In the genomic region with DNA sequence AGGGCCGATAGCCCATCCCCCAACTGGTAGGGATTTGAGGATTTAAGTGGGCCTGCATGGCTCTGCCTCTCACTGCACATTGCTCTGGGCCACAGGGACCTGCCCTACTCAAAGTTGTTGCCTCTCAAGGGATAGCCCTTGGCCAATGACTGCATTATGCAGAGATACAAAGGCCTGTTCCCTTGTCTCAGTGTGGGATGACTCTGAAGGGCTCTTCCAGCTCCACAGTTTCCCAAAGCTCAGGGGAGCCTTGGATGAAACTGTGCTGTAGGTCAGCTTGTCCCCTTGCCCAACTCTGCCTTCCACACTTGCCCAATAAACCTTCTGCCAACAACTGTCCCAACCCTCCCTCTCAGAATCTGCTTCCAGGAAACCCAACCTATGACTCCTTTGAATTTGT, we compare ENCODE assay signal across 24 cellular contexts. TPM values are rescaled to one million over a fixed set of nuclear protein-coding genes. Genes with fewer than 3 reads are reported as not detected.
A peak's percentile ranks its signal among the peaks of the same experiment; 100 is the strongest.
DNase-seq lines count a peak whose midpoint lies in the region; ATAC-seq, FAIRE-seq and TF ChIP-seq lines count a peak whose summit lies in the region.
"Had no signal": no experiment of that assay in that cellular context is flagged by ENCODE, and none has a peak within 500 bp of the region (broad histone marks: within the 10 kb centered on the region; RNA-seq: fewer than 3 reads in every experiment).

No MANE protein-coding gene starts in this region.

- H3K4me2 ChIP-seq in GM23338, result no peak overlapping the region
- H3K4me2 ChIP-seq in K562 (ENCODE audit: insufficient read depth, low read length), result no peak overlapping the region
- no peak overlapping the region for H3K4me2 ChIP-seq in mesendoderm (ENCODE audit: low read length)
- H3K4me2 ChIP-seq in neuronal stem cell (ENCODE audit: insufficient read depth, low read length, poor library complexity, severe bottlenecking), result no peak overlapping the region

- no peaks in the 10 kb centered on the region; the same call in 1 of the 2 replicates for H3K36me3 ChIP-seq in GM23338 (ENCODE audit: insufficient read depth)
- H3K36me3 ChIP-seq in K562 (ENCODE audit: control insufficient read depth, insufficient read depth, low read length), result no peaks in the 10 kb centered on the region
- no peaks in the 10 kb centered on the region for H3K36me3 ChIP-seq in mesendoderm (ENCODE audit: control insufficient read depth, insufficient read depth, low read length)
- H3K36me3 ChIP-seq in neuronal stem cell (replicated peaks in 1 of 2; ENCODE audit: control insufficient read depth in 2 of 2, insufficient read depth in 2 of 2, low read length in 2 of 2), result no peaks in the 10 kb centered on the region

- H2BK5ac ChIP-seq in mesendoderm (ENCODE audit: low read length), result no peak overlapping the region
- H2BK5ac ChIP-seq in neuronal stem cell (ENCODE audit: low read length), result no peak overlapping the region

- H2AFZ ChIP-seq in GM23338, result peak overlapping the region; percentile 52
- 0 out of 2 replicates have a peak overlapping the region, but pooled peaks have one; percentile 26 for H2AFZ ChIP-seq in K562 (ENCODE audit: low read depth, low read length)
- no peak overlapping the region for H2AFZ ChIP-seq in neuronal stem cell (ENCODE audit: low read length)

- H4K91ac ChIP-seq in neuronal stem cell (ENCODE audit: low read depth, low read length, poor library complexity), result no peak overlapping the region

- H3K27ac ChIP-seq in GM23338 (ENCODE audit: low read depth) (no peak overlapping the region), K562 (ENCODE audit: extremely low read depth, low read depth, low read length) (no peak overlapping the region), mesendoderm (ENCODE audit: low read depth, low read length) (no peak overlapping the region), neuronal stem cell (replicated peaks; ENCODE audit: low read length) (no peak overlapping the region)

- CTCF ChIA-PET in K562 (lab: Yijun Ruan, JAX; ENCODE audit: low intra/inter-chr PET ratio), result interaction anchor here (0.5 kb wide), 1 partner anchor 292 kb away, joined by 3 read pairs; no protein-coding TSS in a partner anchor

- in situ Hi-C loops in K562 (cut with MboI), result no loop called here

- TF ChIP-seq POLR2A in K562 (conservative IDR thresholded peaks at IDR 0.05), result no peak

- no peak for FAIRE-seq in K562 (lab: Jason Lieb, UNC)
- FAIRE-seq: GM12891, GM18507 had no signal

- DNase-seq in GM23338 (ENCODE audit: low spot score), result no peak
- no peak for DNase-seq in K562 (ENCODE audit: extremely low read depth in 1 of 4, low spot score in 3 of 4)
- no peak for DNase-seq in mesendoderm
- no peak for DNase-seq in neuronal stem cell (ENCODE audit: low spot score)
- no peak for DNase-seq in NCI-H510A (lab: John Stamatoyannopoulos, UW)
- no peak for DNase-seq in germinal center (ENCODE audit: low spot score)
- DNase-seq: Calu3; CD4-positive, alpha-beta memory T cell; COR-L47; DMS53; DMS79 treated with DMSO at 0.1 percent for 48 hours; GF-D8; H9 had no signal

- no peaks in the 10 kb centered on the region for H3K9me2 ChIP-seq in GM23338 (ENCODE audit: insufficient read depth)

- H4K8ac ChIP-seq in mesendoderm (ENCODE audit: low read depth, low read length) (no peak overlapping the region), neuronal stem cell (ENCODE audit: low read depth, low read length) (no peak overlapping the region)

- no peak overlapping the region for H3K4ac ChIP-seq in mesendoderm (ENCODE audit: low read depth, low read length)
- no peak overlapping the region for H3K4ac ChIP-seq in neuronal stem cell (ENCODE audit: low read length)

- no peak for TF ChIP-seq EP300 in K562 (IDR thresholded peaks at IDR 0.05; ENCODE audit: low read length)

- H3K56ac ChIP-seq in mesendoderm (ENCODE audit: low read length), result no peak overlapping the region

- H4K20me1 ChIP-seq in GM23338 (replicated peaks; ENCODE audit: insufficient read depth) (no peaks in the 10 kb centered on the region), K562 (replicated peaks; ENCODE audit: control insufficient read depth, insufficient read depth, low read length) (no peaks in the 10 kb centered on the region)

- H3K79me1 ChIP-seq in mesendoderm (ENCODE audit: low read length) (no peaks in the 10 kb centered on the region), neuronal stem cell (ENCODE audit: low read depth, low read length) (no peaks in the 10 kb centered on the region)

- H3F3A ChIP-seq in GM23338 (replicated peaks; ENCODE audit: low read depth), result no peaks in the 10 kb centered on the region

- H3K9ac ChIP-seq in K562 (ENCODE audit: insufficient read depth in 1 of 2, low read depth in 2 of 2, low read length in 2 of 2), result no peak overlapping the region
- no peak overlapping the region for H3K9ac ChIP-seq in mesendoderm (ENCODE audit: low read length)
- H3K9ac ChIP-seq in neuronal stem cell (ENCODE audit: low read depth, low read length, poor library complexity), result peak overlapping the region; percentile 4

- 64% methylated on average over 1 of the region's 1 CpG for WGBS in K562 (ENCODE audit: insufficient coverage, low coverage, missing lambda C conversion rate)
- no CpG with 5 or more reads among the region's 1 CpG for WGBS in mesendoderm (ENCODE audit: extremely low coverage, insufficient coverage, low lambda C conversion rate)
- WGBS in neuronal stem cell (ENCODE audit: extremely low coverage in 2 of 2, insufficient read length in 2 of 2, insufficient replicate concordance in 1 of 2), 2 donors, result no CpG with 5 or more reads among the region's 1 CpG

- H3K23ac ChIP-seq in mesendoderm (ENCODE audit: low read length), result peak overlapping the region; percentile 10
- H3K23ac ChIP-seq in neuronal stem cell (ENCODE audit: low read depth, low read length, poor library complexity), result no peak overlapping the region

- H2BK15ac ChIP-seq in mesendoderm (replicated peaks; ENCODE audit: low read depth) (no peak overlapping the region), neuronal stem cell (ENCODE audit: low read length) (no peak overlapping the region)

- no peaks in the 10 kb centered on the region for H3K79me2 ChIP-seq in GM23338 (replicated peaks; ENCODE audit: insufficient read depth)
- no peaks in the 10 kb centered on the region for H3K79me2 ChIP-seq in K562 (ENCODE audit: control insufficient read depth, insufficient read depth, low read length)
- H3K79me2 ChIP-seq in mesendoderm (ENCODE audit: control insufficient read depth, insufficient read depth, low read length), result no peaks in the 10 kb centered on the region

- peak overlapping the region; percentile 30; the same call in 1 of the 2 replicates for H3K27ac Mint-ChIP-seq in GM23338
- H3K27ac Mint-ChIP-seq: H9 had no signal

- peaks cover 4% of the 10 kb centered on the region for H3K27me3 Mint-ChIP-seq in GM23338 (ENCODE audit: insufficient read depth, low read depth, poor library complexity)
- H3K27me3 Mint-ChIP-seq: CD4-positive, alpha-beta memory T cell had no signal

- no TSS peak for BruUV-seq in K562 (replicated peaks; lab: Mats Ljungman, UMichigan)

- H3K9me3 ChIP-seq in K562 (replicated peaks; ENCODE audit: control insufficient read depth, insufficient read depth, low read depth, low read length) (no peaks in the 10 kb centered on the region), neuronal stem cell (replicated peaks in 1 of 2; ENCODE audit: control insufficient read depth in 2 of 2, insufficient read depth in 1 of 2, low read depth in 1 of 2, low read length in 2 of 2) (no peaks in the 10 kb centered on the region)

- no peaks in the 10 kb centered on the region for H3K36me3 Mint-ChIP-seq in GM23338 (ENCODE audit: low read depth)
- H3K36me3 Mint-ChIP-seq: CD4-positive, alpha-beta memory T cell had no signal

- H3K4me3 ChIP-seq in GM23338 (no peak overlapping the region), K562 (no peak overlapping the region), mesendoderm (ENCODE audit: low read length) (no peak overlapping the region), neuronal stem cell (ENCODE audit: low read length in 2 of 2) (no peak overlapping the region)

- no peaks in the 10 kb centered on the region for H3K27me3 ChIP-seq in GM23338 (ENCODE audit: insufficient read depth)
- no peaks in the 10 kb centered on the region for H3K27me3 ChIP-seq in K562 (ENCODE audit: control insufficient read depth in 2 of 2, insufficient read depth in 2 of 2, low read length in 2 of 2)
- H3K27me3 ChIP-seq in mesendoderm (ENCODE audit: insufficient read depth, low read length, poor library complexity), result no peaks in the 10 kb centered on the region
- H3K27me3 ChIP-seq in neuronal stem cell (ENCODE audit: control insufficient read depth in 3 of 3, insufficient read depth in 3 of 3, low read depth in 1 of 3, low read length in 3 of 3), result no peaks in the 10 kb centered on the region

- H3K4me3 Mint-ChIP-seq in GM23338, result no peak overlapping the region
- H3K4me3 Mint-ChIP-seq: CD4-positive, alpha-beta memory T cell; H9 had no signal

- peaks cover 3% of the 10 kb centered on the region; the same call in 2 of the 3 replicates for H3K9me3 Mint-ChIP-seq in GM23338

- H3K9me1 ChIP-seq in K562 (ENCODE audit: control insufficient read depth, insufficient read depth, low read length), result no peaks in the 10 kb centered on the region

- H4K5ac ChIP-seq in mesendoderm (ENCODE audit: low read length), result no peak overlapping the region

- H3K18ac ChIP-seq in mesendoderm (ENCODE audit: low read length), result no peak overlapping the region
- H3K18ac ChIP-seq in neuronal stem cell (ENCODE audit: low read length), result no peak overlapping the region

- H2AK5ac ChIP-seq in mesendoderm (ENCODE audit: low read length) (no peak overlapping the region), neuronal stem cell (ENCODE audit: low read depth, low read length) (no peak overlapping the region)

- TF ChIP-seq RAD21 in K562 (CRISPR knock-in tag; conservative IDR thresholded peaks at IDR 0.05 in 1 of 2, IDR thresholded peaks at IDR 0.05 in 1 of 2), result no peak

- intact Hi-C loops in K562 (cut with micrococcal nuclease), result no loop called here

- H2BK12ac ChIP-seq in neuronal stem cell (ENCODE audit: low read length), result no peak overlapping the region

- POLR2A ChIA-PET in K562 (lab: Yijun Ruan, JAX), result interaction anchor here (0.8 to 1.2 kb wide), 2 partner anchors 19 to 154 kb away, joined by 4 to 5 read pairs; partner anchors contain the start of gene KLHL20

- H3K4me1 ChIP-seq in GM23338 (ENCODE audit: insufficient read depth) (no peaks in the 10 kb centered on the region), K562 (replicated peaks in 1 of 2; ENCODE audit: control insufficient read depth in 2 of 2, insufficient read depth in 2 of 2, low read length in 2 of 2) (no peaks in the 10 kb centered on the region; a peak in 1 of 5 replicates), mesendoderm (ENCODE audit: control insufficient read depth, low read depth, low read length) (no peaks in the 10 kb centered on the region), neuronal stem cell (ENCODE audit: control insufficient read depth in 2 of 2, insufficient read depth in 1 of 2, low read depth in 1 of 2, low read length in 2 of 2) (peaks cover 0 to 2% of the 10 kb centered on the region in 2 donors)

- H3K14ac ChIP-seq in neuronal stem cell (ENCODE audit: low read length), result no peak overlapping the region

- TF ChIP-seq CTCF in GM23338 (conservative IDR thresholded peaks at IDR 0.05; ENCODE audit: low read depth in 2 of 2), result no peak
- TF ChIP-seq CTCF in K562 (IDR thresholded peaks at IDR 0.05 in 2 of 3, conservative IDR thresholded peaks at IDR 0.05 in 1 of 3; ENCODE audit: insufficient read depth in 2 of 3, low read depth in 1 of 3, low read length in 3 of 3), result no peak

- no peak overlapping the region for H2BK120ac ChIP-seq in mesendoderm (ENCODE audit: low read depth, low read length)
- H2BK120ac ChIP-seq in neuronal stem cell (ENCODE audit: low read depth, low read length), result peak overlapping the region; percentile 68

- ATAC-seq in GM23338 (no peak), K562 (no peak; the same call in 2 of the 3 replicates), GM21423 (IDR thresholded peaks at IDR 0.05; ENCODE audit: unreplicated experiment) (no peak), HG02884 (IDR thresholded peaks at IDR 0.05; ENCODE audit: unreplicated experiment) (no peak)
- ATAC-seq: HCT116 had no signal

- no peaks in the 10 kb centered on the region for H3K4me1 Mint-ChIP-seq in GM23338
- H3K4me1 Mint-ChIP-seq: H9 had no signal

RNA-seq across cellular contexts. Expression of gene SLC9C2, which starts 42.6 kb away (rescaled TPM):
- total RNA-seq in GM23338 (2014; rRNA removed; shearing (Covaris generic)), result 1.1 TPM in 1 of 2 replicates, not detected in the other
- not detected in 2 replicates for polyA plus RNA-seq in GM23338 (2016; fragmentation: Nextera tagmentation; extraction: Ambion mirVana)
- total RNA-seq in K562 (2011; cell fraction: chromatin; rRNA removed; ENCODE audit: low replicate concordance), result not detected in 2 replicates
- total RNA-seq in K562 (2011; cell fraction: nucleolus; rRNA removed), result not detected in 2 replicates
- not detected in 2 replicates for total RNA-seq in K562 (2011; cell fraction: nucleoplasm; rRNA removed)
- total RNA-seq in K562 (2014; rRNA removed), result 0.37 TPM in 1 of 2 replicates, not detected in the other
- total RNA-seq in K562 (2014; rRNA removed; fragmentation: Illumina TruSeq; extraction: Trizol), result 0.11 and 0.29 TPM in 2 replicates
- total RNA-seq in K562 (2015; rRNA removed; fragmentation: Illumina TruSeq; extraction: Trizol), result 0.19 and 0.22 TPM in 2 replicates
- total RNA-seq in K562 (2021), result not detected in 2 replicates
- 0.07 TPM in 1 of 2 replicates, not detected in the other for polyA plus RNA-seq in K562 (2011; rRNA removed)
- polyA plus RNA-seq in K562 (2011; cell fraction: cytosol; rRNA removed), result 0.13 TPM in 1 of 2 replicates, not detected in the other
- 0.06 TPM in 1 of 2 replicates, not detected in the other for polyA plus RNA-seq in K562 (2011; cell fraction: nucleus; rRNA removed)
- polyA plus RNA-seq in K562 (2012), result 0.12 and 0.42 TPM in 2 replicates
- polyA plus RNA-seq in K562 (2014; fragmentation: Illumina TruSeq; extraction: Trizol), result not detected in 2 replicates
- polyA plus RNA-seq in K562 (2014; fragmentation: Nextera tagmentation; extraction: Ambion mirVana), result under 1 TPM; 0.13 to 0.18 TPM
- polyA plus RNA-seq in K562 (2014; rRNA removed), result 0.05 TPM in 1 of 2 replicates, not detected in the other
- polyA minus RNA-seq in K562 (2011; rRNA and poly(A)+ RNA removed), result 0.27 TPM in 1 of 2 replicates, not detected in the other
- not detected in 2 replicates for polyA minus RNA-seq in K562 (2011; cell fraction: cytosol; rRNA and poly(A)+ RNA removed)
- polyA minus RNA-seq in K562 (2011; cell fraction: nucleus; rRNA and poly(A)+ RNA removed), result 1.6 TPM in 1 of 2 replicates, not detected in the other
- not detected for polyA plus RNA-seq in mesendoderm (2013, experiment 1 of 2)
- polyA plus RNA-seq in mesendoderm (2013, experiment 2 of 2), result not detected
- 0.04 TPM for polyA plus RNA-seq in neuronal stem cell (2013, experiment 1 of 2)
- 0.06 TPM for polyA plus RNA-seq in neuronal stem cell (2013, experiment 2 of 2)
- total RNA-seq: A172; A673; Calu3; CD4-positive, alpha-beta memory T cell; Daoy; G401; H4; H9 had no signal
- polyA plus RNA-seq: BJ; CD4-positive, alpha-beta memory T cell had no signal
